Comparison of ENCODE assay signal across 1 cellular context in the genomic region with DNA sequence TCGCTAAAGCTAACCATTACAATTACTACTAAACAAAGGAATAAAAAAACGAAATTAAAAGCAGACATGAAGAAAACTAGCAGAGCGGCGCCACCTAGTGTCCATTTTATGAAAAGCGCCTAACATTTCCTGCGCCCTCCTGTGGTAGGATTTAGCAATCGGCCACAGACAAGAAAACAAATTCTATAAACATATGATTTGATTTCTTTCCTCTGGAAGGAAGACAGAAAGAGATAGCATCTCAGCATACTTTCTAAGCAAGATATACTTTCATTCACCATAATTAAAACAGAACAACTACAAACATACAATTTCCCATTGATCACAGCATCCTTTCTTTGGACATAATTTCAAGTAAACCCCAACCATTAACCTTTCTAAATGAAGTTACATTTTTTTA.
TF ChIP-seq lines count a peak whose summit lies in the region.

No MANE protein-coding gene starts in this region.

TF ChIP-seq in HepG2, 621 proteins besides CTCF, POLR2A, EP300 and RAD21 (continued from another document):
- TF ChIP-seq CBX1 (IDR thresholded peaks at IDR 0.05; ENCODE audit: low read depth) = no peak
- TF ChIP-seq, protein P1, sequence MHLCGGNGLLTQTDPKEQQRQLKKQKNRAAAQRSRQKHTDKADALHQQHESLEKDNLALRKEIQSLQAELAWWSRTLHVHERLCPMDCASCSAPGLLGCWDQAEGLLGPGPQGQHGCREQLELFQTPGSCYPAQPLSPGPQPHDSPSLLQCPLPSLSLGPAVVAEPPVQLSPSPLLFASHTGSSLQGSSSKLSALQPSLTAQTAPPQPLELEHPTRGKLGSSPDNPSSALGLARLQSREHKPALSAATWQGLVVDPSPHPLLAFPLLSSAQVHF (CRISPR knock-in tag; IDR thresholded peaks at IDR 0.05) = no peak
- no peak for TF ChIP-seq ZBTB21 (CRISPR knock-in tag; IDR thresholded peaks at IDR 0.05)
- TF ChIP-seq SMC3 (IDR thresholded peaks at IDR 0.05; ENCODE audit: low read length) = peak; percentile 93
- TF ChIP-seq REST (IDR thresholded peaks at IDR 0.05; ENCODE audit: borderline replicate concordance in 1 of 2, low read depth in 1 of 2, low read length in 2 of 2) = no peak
- TF ChIP-seq CREBL2 (CRISPR knock-in tag; IDR thresholded peaks at IDR 0.05; ENCODE audit: borderline replicate concordance) = no peak
- TF ChIP-seq SMAD9 (CRISPR knock-in tag; IDR thresholded peaks at IDR 0.05) = no peak
- no peak for TF ChIP-seq ZNF782 (CRISPR knock-in tag; IDR thresholded peaks at IDR 0.05; ENCODE audit: borderline replicate concordance)
- no peak for TF ChIP-seq HIVEP1 (CRISPR knock-in tag; IDR thresholded peaks at IDR 0.05)
- TF ChIP-seq YEATS4 (CRISPR knock-in tag; IDR thresholded peaks at IDR 0.05; ENCODE audit: borderline replicate concordance) = no peak
- TF ChIP-seq SRSF1 (optimal IDR thresholded peaks at IDR 0.05; ENCODE audit: low read depth, low read length) = no peak
- no peak for TF ChIP-seq ZNF354B (CRISPR knock-in tag; IDR thresholded peaks at IDR 0.05)
- TF ChIP-seq SMYD3 (CRISPR knock-in tag; IDR thresholded peaks at IDR 0.05) = no peak
- TF ChIP-seq KLF16 (CRISPR knock-in tag; IDR thresholded peaks at IDR 0.05) = 0 out of 4 replicates have a peak, but pooled peaks of 1 of the 2 experiments have one; percentile 34
- TF ChIP-seq ZMYM4 (CRISPR knock-in tag; IDR thresholded peaks at IDR 0.05) = no peak
- peak; percentile 46 for TF ChIP-seq ZFP36 (IDR thresholded peaks at IDR 0.05; ENCODE audit: borderline replicate concordance, low read depth, low read length, partially characterized antibody)
- TF ChIP-seq, protein P2, sequence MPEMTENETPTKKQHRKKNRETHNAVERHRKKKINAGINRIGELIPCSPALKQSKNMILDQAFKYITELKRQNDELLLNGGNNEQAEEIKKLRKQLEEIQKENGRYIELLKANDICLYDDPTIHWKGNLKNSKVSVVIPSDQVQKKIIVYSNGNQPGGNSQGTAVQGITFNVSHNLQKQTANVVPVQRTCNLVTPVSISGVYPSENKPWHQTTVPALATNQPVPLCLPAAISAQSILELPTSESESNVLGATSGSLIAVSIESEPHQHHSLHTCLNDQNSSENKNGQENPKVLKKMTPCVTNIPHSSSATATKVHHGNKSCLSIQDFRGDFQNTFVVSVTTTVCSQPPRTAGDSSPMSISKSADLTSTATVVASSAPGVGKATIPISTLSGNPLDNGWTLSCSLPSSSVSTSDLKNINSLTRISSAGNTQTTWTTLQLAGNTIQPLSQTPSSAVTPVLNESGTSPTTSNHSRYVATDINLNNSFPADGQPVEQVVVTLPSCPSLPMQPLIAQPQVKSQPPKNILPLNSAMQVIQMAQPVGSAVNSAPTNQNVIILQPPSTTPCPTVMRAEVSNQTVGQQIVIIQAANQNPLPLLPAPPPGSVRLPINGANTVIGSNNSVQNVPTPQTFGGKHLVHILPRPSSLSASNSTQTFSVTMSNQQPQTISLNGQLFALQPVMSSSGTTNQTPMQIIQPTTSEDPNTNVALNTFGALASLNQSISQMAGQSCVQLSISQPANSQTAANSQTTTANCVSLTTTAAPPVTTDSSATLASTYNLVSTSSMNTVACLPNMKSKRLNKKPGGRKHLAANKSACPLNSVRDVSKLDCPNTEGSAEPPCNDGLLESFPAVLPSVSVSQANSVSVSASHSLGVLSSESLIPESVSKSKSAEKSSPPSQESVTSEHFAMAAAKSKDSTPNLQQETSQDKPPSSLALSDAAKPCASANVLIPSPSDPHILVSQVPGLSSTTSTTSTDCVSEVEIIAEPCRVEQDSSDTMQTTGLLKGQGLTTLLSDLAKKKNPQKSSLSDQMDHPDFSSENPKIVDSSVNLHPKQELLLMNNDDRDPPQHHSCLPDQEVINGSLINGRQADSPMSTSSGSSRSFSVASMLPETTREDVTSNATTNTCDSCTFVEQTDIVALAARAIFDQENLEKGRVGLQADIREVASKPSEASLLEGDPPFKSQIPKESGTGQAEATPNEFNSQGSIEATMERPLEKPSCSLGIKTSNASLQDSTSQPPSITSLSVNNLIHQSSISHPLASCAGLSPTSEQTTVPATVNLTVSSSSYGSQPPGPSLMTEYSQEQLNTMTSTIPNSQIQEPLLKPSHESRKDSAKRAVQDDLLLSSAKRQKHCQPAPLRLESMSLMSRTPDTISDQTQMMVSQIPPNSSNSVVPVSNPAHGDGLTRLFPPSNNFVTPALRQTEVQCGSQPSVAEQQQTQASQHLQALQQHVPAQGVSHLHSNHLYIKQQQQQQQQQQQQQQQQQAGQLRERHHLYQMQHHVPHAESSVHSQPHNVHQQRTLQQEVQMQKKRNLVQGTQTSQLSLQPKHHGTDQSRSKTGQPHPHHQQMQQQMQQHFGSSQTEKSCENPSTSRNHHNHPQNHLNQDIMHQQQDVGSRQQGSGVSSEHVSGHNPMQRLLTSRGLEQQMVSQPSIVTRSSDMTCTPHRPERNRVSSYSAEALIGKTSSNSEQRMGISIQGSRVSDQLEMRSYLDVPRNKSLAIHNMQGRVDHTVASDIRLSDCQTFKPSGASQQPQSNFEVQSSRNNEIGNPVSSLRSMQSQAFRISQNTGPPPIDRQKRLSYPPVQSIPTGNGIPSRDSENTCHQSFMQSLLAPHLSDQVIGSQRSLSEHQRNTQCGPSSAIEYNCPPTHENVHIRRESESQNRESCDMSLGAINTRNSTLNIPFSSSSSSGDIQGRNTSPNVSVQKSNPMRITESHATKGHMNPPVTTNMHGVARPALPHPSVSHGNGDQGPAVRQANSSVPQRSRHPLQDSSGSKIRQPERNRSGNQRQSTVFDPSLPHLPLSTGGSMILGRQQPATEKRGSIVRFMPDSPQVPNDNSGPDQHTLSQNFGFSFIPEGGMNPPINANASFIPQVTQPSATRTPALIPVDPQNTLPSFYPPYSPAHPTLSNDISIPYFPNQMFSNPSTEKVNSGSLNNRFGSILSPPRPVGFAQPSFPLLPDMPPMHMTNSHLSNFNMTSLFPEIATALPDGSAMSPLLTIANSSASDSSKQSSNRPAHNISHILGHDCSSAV (CRISPR knock-in tag; IDR thresholded peaks at IDR 0.05; ENCODE audit: borderline replicate concordance) = no peak
- TF ChIP-seq ZMYM2 (CRISPR knock-in tag; IDR thresholded peaks at IDR 0.05) = no peak
- no peak for TF ChIP-seq KAT7 (CRISPR knock-in tag; IDR thresholded peaks at IDR 0.05; ENCODE audit: borderline replicate concordance)
- TF ChIP-seq ZNF724P (CRISPR knock-in tag; IDR thresholded peaks at IDR 0.05; ENCODE audit: borderline replicate concordance) = no peak
- TF ChIP-seq HNRNPUL1 (IDR thresholded peaks at IDR 0.05; ENCODE audit: low read depth, low read length) = no peak
- TF ChIP-seq KAT8 (CRISPR knock-in tag; IDR thresholded peaks at IDR 0.05) = peak; percentile 34; the same call in 1 of the 2 replicates
- TF ChIP-seq RXRA (CRISPR knock-in tag; IDR thresholded peaks at IDR 0.05) = no peak
- TF ChIP-seq, protein P3, sequence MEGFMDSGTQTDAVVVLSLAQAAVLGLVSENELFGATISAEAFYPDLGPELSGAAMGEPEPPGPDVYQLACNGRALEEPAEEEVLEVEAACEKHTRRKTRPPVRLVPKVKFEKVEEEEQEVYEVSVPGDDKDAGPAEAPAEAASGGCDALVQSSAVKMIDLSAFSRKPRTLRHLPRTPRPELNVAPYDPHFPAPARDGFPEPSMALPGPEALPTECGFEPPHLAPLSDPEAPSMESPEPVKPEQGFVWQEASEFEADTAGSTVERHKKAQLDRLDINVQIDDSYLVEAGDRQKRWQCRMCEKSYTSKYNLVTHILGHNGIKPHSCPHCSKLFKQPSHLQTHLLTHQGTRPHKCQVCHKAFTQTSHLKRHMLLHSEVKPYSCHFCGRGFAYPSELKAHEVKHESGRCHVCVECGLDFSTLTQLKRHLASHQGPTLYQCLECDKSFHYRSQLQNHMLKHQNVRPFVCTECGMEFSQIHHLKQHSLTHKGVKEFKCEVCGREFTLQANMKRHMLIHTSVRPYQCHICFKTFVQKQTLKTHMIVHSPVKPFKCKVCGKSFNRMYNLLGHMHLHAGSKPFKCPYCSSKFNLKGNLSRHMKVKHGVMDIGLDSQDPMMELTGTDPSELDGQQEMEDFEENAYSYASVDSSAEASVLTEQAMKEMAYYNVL (CRISPR knock-in tag; IDR thresholded peaks at IDR 0.05; ENCODE audit: borderline replicate concordance) = no peak
- TF ChIP-seq ISL2 (CRISPR knock-in tag; IDR thresholded peaks at IDR 0.05) = no peak
- TF ChIP-seq MTA1 (CRISPR knock-in tag; IDR thresholded peaks at IDR 0.05; ENCODE audit: borderline replicate concordance) = no peak
